In the genomic region with DNA sequence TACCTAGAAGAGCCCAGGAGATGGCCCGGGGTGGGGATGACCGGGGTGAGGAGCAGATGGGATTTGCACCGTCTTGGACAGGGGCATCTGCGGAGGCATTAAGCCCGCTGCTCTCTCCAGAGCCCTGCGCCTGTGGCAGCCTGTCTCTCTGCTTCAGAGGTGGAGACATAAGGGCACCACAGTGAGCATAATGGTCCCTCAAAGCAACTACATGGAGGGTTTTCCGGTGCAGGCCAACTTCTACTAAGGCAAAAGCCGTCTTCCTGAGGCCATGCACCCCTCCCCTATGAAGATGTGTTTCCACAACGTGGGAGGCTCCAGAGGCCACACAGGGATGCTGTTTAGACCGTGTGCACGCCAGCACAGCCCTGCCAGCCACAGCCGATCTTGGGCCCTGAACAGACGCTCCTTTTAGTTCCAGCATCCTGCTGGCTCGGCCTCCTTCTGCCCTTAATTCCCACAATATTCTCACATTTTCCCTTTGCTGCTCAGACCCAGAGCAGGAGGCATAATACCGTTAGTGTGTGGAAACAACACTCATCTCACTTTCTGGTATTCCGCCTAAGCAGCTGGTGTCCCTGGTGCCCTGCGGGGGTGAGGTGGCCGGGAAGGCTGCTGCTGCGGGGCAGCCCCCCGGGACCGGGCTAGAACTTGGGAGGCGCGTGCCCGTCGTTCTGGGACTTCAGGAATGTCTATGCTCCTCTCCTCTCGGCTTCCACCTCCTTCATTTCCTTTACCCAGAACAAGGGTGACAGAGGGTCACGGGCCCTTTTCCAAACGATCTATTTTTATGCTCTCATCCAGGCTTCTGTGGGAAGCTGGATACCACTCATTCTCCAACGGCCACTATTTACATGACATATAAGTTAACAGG, we compare ENCODE assay signal across 12 cellular contexts.
A peak's percentile ranks its signal among the peaks of the same experiment; 100 is the strongest.
DNase-seq lines count a peak whose midpoint lies in the region; ATAC-seq, FAIRE-seq and TF ChIP-seq lines count a peak whose summit lies in the region.
"Had no signal": no experiment of that assay in that cellular context is flagged by ENCODE, and none has a peak within 500 bp of the region (broad histone marks: within the 10 kb centered on the region; RNA-seq: fewer than 3 reads in every experiment).

No MANE protein-coding gene starts in this region.

- intact Hi-C loops in ovary (cut with DNase I) (no loop called here), OCI-LY7 (cut with micrococcal nuclease; ENCODE audit: unreplicated experiment) (no loop called here)

- H3K4me3 ChIP-seq in A549 = no peak overlapping the region
- H3K4me3 ChIP-seq in WI38 (ENCODE audit: low read depth, low read length) = peak overlapping the region; percentile 19; the same call in 1 of the 2 replicates
- no peak overlapping the region for H3K4me3 ChIP-seq in ovary
- H3K4me3 ChIP-seq in OCI-LY7 (ENCODE audit: low read depth, low read length, poor library complexity, severe bottlenecking) = no peak overlapping the region
- H3K4me3 ChIP-seq: testis had no signal

- no peak for DNase-seq in A549 (ENCODE audit: low read depth in 1 of 2, low spot score in 1 of 2)
- DNase-seq in foreskin melanocyte = peak; percentile 89
- peak in 4 of 5 donors; percentile 40 to 58 (median 48) for DNase-seq in ovary
- DNase-seq in OCI-LY7 (ENCODE audit: low spot score) = no peak
- no peak for DNase-seq in GM12892 (ENCODE audit: insufficient read length)
- no peak for DNase-seq in iPS-NIHi11 (ENCODE audit: low spot score)
- DNase-seq in COR-L47 (lab: John Stamatoyannopoulos, UW) = no peak
- DNase-seq: activated CD8-positive, alpha-beta memory T cell treated with anti-CD3 and anti-CD28 coated beads, Interleukin-2, amount 10 ng/mL, durations not matched to agents 7 days and 5 days; AML-193; testis had no signal

- no TSS peak for BruUV-seq in OCI-LY7 (replicated peaks; lab: Mats Ljungman, UMichigan)

- TF ChIP-seq EP300 in A549 (IDR thresholded peaks at IDR 0.05) = no peak
- TF ChIP-seq EP300 in ovary (IDR thresholded peaks at IDR 0.05) = no peak

- FAIRE-seq in A549 (lab: Jason Lieb, UNC) (no peak), GM12892 (lab: Jason Lieb, UNC) (no peak)
- FAIRE-seq: GM18507 had no signal

- POLR2A ChIA-PET in A549 (lab: Yijun Ruan, JAX) (no interaction called here), OCI-LY7 (lab: Charles Lee) (no interaction called here)

- no peaks in the 10 kb centered on the region for H3K4me1 ChIP-seq in A549
- peaks cover 11% of the 10 kb centered on the region for H3K4me1 ChIP-seq in ovary (ENCODE audit: insufficient read depth)
- no peaks in the 10 kb centered on the region for H3K4me1 ChIP-seq in OCI-LY7 (ENCODE audit: insufficient read depth, low read length, poor library complexity, severe bottlenecking)

- 91% methylated on average over 29 of the region's 29 CpGs for WGBS in A549 (ENCODE audit: missing lambda C conversion rate)
- 26 to 30% (median 27%) methylated on average over 29 of the region's 29 CpGs for WGBS in ovary, 3 donors

- no peaks in the 10 kb centered on the region for H4K20me1 ChIP-seq in OCI-LY7 (ENCODE audit: insufficient read depth, low read length)

- H3K27me3 ChIP-seq in ovary = no peaks in the 10 kb centered on the region
- H3K27me3 ChIP-seq: testis had no signal

- H3K4me2 ChIP-seq in A549 (no peak overlapping the region), OCI-LY7 (ENCODE audit: low read length) (no peak overlapping the region)

- TF ChIP-seq POLR2A in A549 (IDR thresholded peaks at IDR 0.05; ENCODE audit: low read length) (no peak), ovary (IDR thresholded peaks at IDR 0.05) (no peak), GM12892 (IDR thresholded peaks at IDR 0.05; ENCODE audit: low read depth, low read length) (no peak)

- peak; percentile 24 to 37; a peak in 4 of 6 replicates for ATAC-seq in A549
- ATAC-seq: activated CD8-positive, alpha-beta memory T cell treated with anti-CD3 and anti-CD28 coated beads, Interleukin-2, amount 10 ng/mL, durations not matched to agents 7 days and 5 days had no signal

- no peak overlapping the region for H2AFZ ChIP-seq in OCI-LY7 (ENCODE audit: low read length)

- CTCF ChIA-PET in A549 (lab: Yijun Ruan, JAX) (no interaction called here), OCI-LY7 (lab: Charles Lee; ENCODE audit: unreplicated experiment) (no interaction called here)

- no peak for TF ChIP-seq CTCF in A549 (IDR thresholded peaks at IDR 0.05)
- TF ChIP-seq CTCF in WI38 (IDR thresholded peaks at IDR 0.05; ENCODE audit: low read depth, low read length) = no peak
- no peak for TF ChIP-seq CTCF in ovary (IDR thresholded peaks at IDR 0.05)
- no peak for TF ChIP-seq CTCF in OCI-LY7 (conservative IDR thresholded peaks at IDR 0.05; ENCODE audit: low read length)

- H3K79me2 ChIP-seq in OCI-LY7 (ENCODE audit: insufficient read depth, low read depth, low read length) = no peaks in the 10 kb centered on the region

- TF ChIP-seq RAD21 in A549 (conservative IDR thresholded peaks at IDR 0.05 in 1 of 2, IDR thresholded peaks at IDR 0.05 in 1 of 2) = no peak

- H3K36me3 ChIP-seq in ovary (no peaks in the 10 kb centered on the region), OCI-LY7 (ENCODE audit: insufficient read depth, low read length) (no peaks in the 10 kb centered on the region)

- H3K27ac ChIP-seq in A549 (no peak overlapping the region), ovary (peak overlapping the region; percentile 0 to 50), OCI-LY7 (ENCODE audit: low read depth, low read length, poor library complexity, severe bottlenecking) (no peak overlapping the region)

- H3K9me3 ChIP-seq in A549 = no peaks in the 10 kb centered on the region
- H3K9me3 ChIP-seq in ovary = no peaks in the 10 kb centered on the region
- no peaks in the 10 kb centered on the region for H3K9me3 ChIP-seq in OCI-LY7 (ENCODE audit: low read length)
- H3K9me3 ChIP-seq: testis had no signal

- no peaks in the 10 kb centered on the region for H3K9me2 ChIP-seq in OCI-LY7 (ENCODE audit: insufficient read depth, low read length)

TF ChIP-seq in A549, 52 proteins besides CTCF, POLR2A, EP300 and RAD21 (continues in another document):
- TF ChIP-seq ELK1 (IDR thresholded peaks at IDR 0.05; ENCODE audit: low read depth, low read length) (no peak), REST (IDR thresholded peaks at IDR 0.05) (no peak), HOXA7 (CRISPR knock-in tag; IDR thresholded peaks at IDR 0.05) (no peak), CHD4 (IDR thresholded peaks at IDR 0.05; ENCODE audit: borderline replicate concordance) (no peak), CBX8 (IDR thresholded peaks at IDR 0.05) (no peak), SMC3 (IDR thresholded peaks at IDR 0.05) (no peak), CEBPB (IDR thresholded peaks at IDR 0.05) (no peak)
- TF ChIP-seq, protein P1, sequence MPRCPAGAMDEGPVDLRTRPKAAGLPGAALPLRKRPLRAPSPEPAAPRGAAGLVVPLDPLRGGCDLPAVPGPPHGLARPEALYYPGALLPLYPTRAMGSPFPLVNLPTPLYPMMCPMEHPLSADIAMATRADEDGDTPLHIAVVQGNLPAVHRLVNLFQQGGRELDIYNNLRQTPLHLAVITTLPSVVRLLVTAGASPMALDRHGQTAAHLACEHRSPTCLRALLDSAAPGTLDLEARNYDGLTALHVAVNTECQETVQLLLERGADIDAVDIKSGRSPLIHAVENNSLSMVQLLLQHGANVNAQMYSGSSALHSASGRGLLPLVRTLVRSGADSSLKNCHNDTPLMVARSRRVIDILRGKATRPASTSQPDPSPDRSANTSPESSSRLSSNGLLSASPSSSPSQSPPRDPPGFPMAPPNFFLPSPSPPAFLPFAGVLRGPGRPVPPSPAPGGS (IDR thresholded peaks at IDR 0.05) = no peak
- TF ChIP-seq, protein P2, sequence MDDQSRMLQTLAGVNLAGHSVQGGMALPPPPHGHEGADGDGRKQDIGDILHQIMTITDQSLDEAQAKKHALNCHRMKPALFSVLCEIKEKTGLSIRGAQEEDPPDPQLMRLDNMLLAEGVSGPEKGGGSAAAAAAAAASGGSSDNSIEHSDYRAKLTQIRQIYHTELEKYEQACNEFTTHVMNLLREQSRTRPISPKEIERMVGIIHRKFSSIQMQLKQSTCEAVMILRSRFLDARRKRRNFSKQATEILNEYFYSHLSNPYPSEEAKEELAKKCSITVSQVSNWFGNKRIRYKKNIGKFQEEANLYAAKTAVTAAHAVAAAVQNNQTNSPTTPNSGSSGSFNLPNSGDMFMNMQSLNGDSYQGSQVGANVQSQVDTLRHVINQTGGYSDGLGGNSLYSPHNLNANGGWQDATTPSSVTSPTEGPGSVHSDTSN (IDR thresholded peaks at IDR 0.05) = no peak

Comparison
In these comparisons a context has a peak if more than half of its experiments do, and no peak if none do; other contexts are left out.
1. DNase-seq: peak in foreskin melanocyte (single experiment) and ovary (4 of 5); none in A549 (0 of 2), OCI-LY7 (single experiment), GM12892 (single experiment), iPS-NIHi11 (single experiment) and COR-L47 (single experiment).
2. H3K27ac ChIP-seq: peak in ovary (2 of 2); none in A549 (0 of 2) and OCI-LY7 (single experiment).